Comparison of ENCODE assay signal across 29 cellular contexts in genomic region chr1:6688001-6688400, GRCh38. TPM values are rescaled to one million over a fixed set of nuclear protein-coding genes. Genes with fewer than 3 reads are reported as not detected.
A peak's percentile ranks its signal among the peaks of the same experiment; 100 is the strongest.
DNase-seq lines count a peak whose midpoint lies in the region; ATAC-seq, FAIRE-seq and TF ChIP-seq lines count a peak whose summit lies in the region.
"Had no signal": no experiment of that assay in that cellular context is flagged by ENCODE, and none has a peak within 500 bp of the region (broad histone marks: within the 10 kb centered on the region; RNA-seq: fewer than 3 reads in every experiment).

No MANE protein-coding gene starts in this region.

- peak overlapping the region; percentile 65 for H2AK5ac ChIP-seq in mesenchymal stem cell (ENCODE audit: low read length, severe bottlenecking)

- H3K27ac ChIP-seq in endothelial cell of umbilical vein (ENCODE audit: insufficient read depth, low read depth, low read length): no peak overlapping the region
- H3K27ac ChIP-seq in mesenchymal stem cell (ENCODE audit: low read length, poor library complexity, severe bottlenecking): peak overlapping the region; percentile 16
- H3K27ac ChIP-seq: dorsolateral prefrontal cortex, neutrophil, sigmoid colon had no signal

- CTCF ChIA-PET in endothelial cell of umbilical vein (lab: Charles Lee): interaction anchor here (2.4 kb wide), 1 partner anchor 13 kb away, joined by 12 read pairs; the partner anchor contains the start of gene DNAJC11
- CTCF ChIA-PET in activated CD8-positive, alpha-beta T cell treated with anti-CD3 and anti-CD28 coated beads for 36 hours (lab: Charles Lee): interaction anchor here (1.5 kb wide), 1 partner anchor 13 kb away, joined by 3 read pairs; the partner anchor contains the start of gene DNAJC11

- H3K79me2 ChIP-seq in endothelial cell of umbilical vein (ENCODE audit: control insufficient read depth, insufficient read depth, low read length): peaks cover 36% of the 10 kb centered on the region

- no peak for TF ChIP-seq POLR2A in endothelial cell of umbilical vein (IDR thresholded peaks at IDR 0.05; ENCODE audit: low read depth, low read length)

- H3K9me3 ChIP-seq in endothelial cell of umbilical vein (replicated peaks; ENCODE audit: control insufficient read depth, insufficient read depth, low read length): no peaks in the 10 kb centered on the region
- no peaks in the 10 kb centered on the region for H3K9me3 ChIP-seq in mesenchymal stem cell (ENCODE audit: control insufficient read depth, low read length)
- H3K9me3 ChIP-seq: heart right ventricle, neutrophil, sigmoid colon had no signal

- H3K27me3 Mint-ChIP-seq in activated T-helper 17 cell treated with anti-CD3 and anti-CD28 coated beads, Interleukin-2, amount 50 U/mL, for 72 hours: no peaks in the 10 kb centered on the region
- H3K27me3 Mint-ChIP-seq in activated CD8-positive, alpha-beta T cell treated with anti-CD3 and anti-CD28 coated beads for 36 hours: no peaks in the 10 kb centered on the region
- H3K27me3 Mint-ChIP-seq: activated CD8-positive, alpha-beta memory T cell treated with anti-CD3 and anti-CD28 coated beads, Interleukin-2, amount 10 ng/mL, durations not matched to agents 7 days and 5 days; CD4-positive, alpha-beta memory T cell; central memory CD8-positive, alpha-beta T cell; IgD-negative memory B cell had no signal

- no peak for FAIRE-seq in endothelial cell of umbilical vein (lab: Jason Lieb, UNC)
- FAIRE-seq: urothelium cell line had no signal

- no peak overlapping the region for H3K4ac ChIP-seq in mesenchymal stem cell (ENCODE audit: low read depth in 1 of 2, low read length in 2 of 2)

- no peak overlapping the region for H2BK12ac ChIP-seq in mesenchymal stem cell (ENCODE audit: low read length in 2 of 2)

- ATAC-seq in activated T-helper 17 cell treated with anti-CD3 and anti-CD28 coated beads, Interleukin-2, amount 50 U/mL, for 72 hours (replicated peaks): no peak
- no peak for ATAC-seq in activated CD8-positive, alpha-beta T cell treated with anti-CD3 and anti-CD28 coated beads for 36 hours
- ATAC-seq: activated CD8-positive, alpha-beta memory T cell treated with anti-CD3 and anti-CD28 coated beads, Interleukin-2, amount 10 ng/mL, durations not matched to agents 7 days and 5 days; activated T-cell treated with anti-CD3 and anti-CD28 coated beads, Interleukin-2, amount 50 U/mL, for 72 hours; heart right ventricle; Panc1 had no signal

- no peaks in the 10 kb centered on the region for H3K27me3 ChIP-seq in endothelial cell of umbilical vein (ENCODE audit: control insufficient read depth in 2 of 2, insufficient read depth in 2 of 2, low read length in 2 of 2)
- no peaks in the 10 kb centered on the region for H3K27me3 ChIP-seq in mesenchymal stem cell (ENCODE audit: control insufficient read depth in 1 of 2, insufficient read depth in 1 of 2, low read length in 2 of 2)
- H3K27me3 ChIP-seq: dorsolateral prefrontal cortex, heart right ventricle, neutrophil, sigmoid colon had no signal

- no peak overlapping the region for H2AFZ ChIP-seq in endothelial cell of umbilical vein (ENCODE audit: low read depth, low read length)
- H2AFZ ChIP-seq in mesenchymal stem cell (ENCODE audit: low read depth, low read length): no peak overlapping the region

- no peaks in the 10 kb centered on the region for H3K9me3 Mint-ChIP-seq in activated T-helper 17 cell treated with anti-CD3 and anti-CD28 coated beads, Interleukin-2, amount 50 U/mL, for 72 hours
- H3K9me3 Mint-ChIP-seq in activated CD8-positive, alpha-beta T cell treated with anti-CD3 and anti-CD28 coated beads for 36 hours: no peaks in the 10 kb centered on the region
- H3K9me3 Mint-ChIP-seq: activated T-cell treated with anti-CD3 and anti-CD28 coated beads, Interleukin-2, amount 50 U/mL, for 72 hours; central memory CD8-positive, alpha-beta T cell; IgD-negative memory B cell had no signal

- peaks cover 26% of the 10 kb centered on the region for H3K79me1 ChIP-seq in mesenchymal stem cell (replicated peaks; ENCODE audit: low read length, poor library complexity, severe bottlenecking)

- H3K4me2 ChIP-seq in endothelial cell of umbilical vein (ENCODE audit: insufficient read depth, low read length) (no peak overlapping the region), mesenchymal stem cell (ENCODE audit: low read length, poor library complexity, severe bottlenecking) (no peak overlapping the region)

- H4K20me1 ChIP-seq in endothelial cell of umbilical vein (replicated peaks; ENCODE audit: control insufficient read depth, extremely low read depth, insufficient read depth, low read length): peaks cover 2% of the 10 kb centered on the region

- peaks cover 11% of the 10 kb centered on the region for H3K4me1 ChIP-seq in endothelial cell of umbilical vein (ENCODE audit: control insufficient read depth, extremely low read depth, insufficient read depth, low read length)
- peaks cover 19% of the 10 kb centered on the region for H3K4me1 ChIP-seq in mesenchymal stem cell (ENCODE audit: control insufficient read depth, insufficient read depth, low read depth, low read length)

- H4K8ac ChIP-seq in mesenchymal stem cell (ENCODE audit: low read length): no peak overlapping the region

- no peak overlapping the region for H3K4me3 Mint-ChIP-seq in activated T-helper 17 cell treated with anti-CD3 and anti-CD28 coated beads, Interleukin-2, amount 50 U/mL, for 72 hours
- no peak overlapping the region for H3K4me3 Mint-ChIP-seq in activated CD8-positive, alpha-beta T cell treated with anti-CD3 and anti-CD28 coated beads for 36 hours
- H3K4me3 Mint-ChIP-seq: activated CD8-positive, alpha-beta memory T cell treated with anti-CD3 and anti-CD28 coated beads, Interleukin-2, amount 10 ng/mL, durations not matched to agents 7 days and 5 days; activated T-cell treated with anti-CD3 and anti-CD28 coated beads, Interleukin-2, amount 50 U/mL, for 72 hours; CD4-positive, alpha-beta memory T cell; central memory CD8-positive, alpha-beta T cell had no signal

- 100% methylated on average over 1 of the region's 1 CpG for WGBS in mesenchymal stem cell

- no peak overlapping the region for H3K14ac ChIP-seq in mesenchymal stem cell (ENCODE audit: low read length in 2 of 2)

- POLR2A ChIA-PET in endothelial cell of umbilical vein (lab: Charles Lee): no interaction called here
- POLR2A ChIA-PET in activated CD8-positive, alpha-beta T cell treated with anti-CD3 and anti-CD28 coated beads for 36 hours (lab: Charles Lee): no interaction called here

- no peaks in the 10 kb centered on the region for H3K9me1 ChIP-seq in endothelial cell of umbilical vein (replicated peaks; ENCODE audit: control insufficient read depth, extremely low read depth, insufficient read depth, low read length)

- BruUV-seq in endothelial cell of umbilical vein (replicated peaks; lab: Mats Ljungman, UMichigan): no TSS peak

- H3K4me1 Mint-ChIP-seq in activated T-helper 17 cell treated with anti-CD3 and anti-CD28 coated beads, Interleukin-2, amount 50 U/mL, for 72 hours: peaks cover 31% of the 10 kb centered on the region
- H3K4me1 Mint-ChIP-seq in activated CD8-positive, alpha-beta T cell treated with anti-CD3 and anti-CD28 coated beads for 36 hours (ENCODE audit: low read depth): peaks cover 20% of the 10 kb centered on the region

- dilution Hi-C loops in endothelial cell of umbilical vein (cut with MboI; ENCODE audit: extremely low pct_ligation_motif_present, low sequenced_read_pairs): no loop called here

- H3K23ac ChIP-seq in mesenchymal stem cell (ENCODE audit: low read length in 2 of 2): no peak overlapping the region

- H3K36me3 Mint-ChIP-seq in activated T-helper 17 cell treated with anti-CD3 and anti-CD28 coated beads, Interleukin-2, amount 50 U/mL, for 72 hours (ENCODE audit: low read depth): peaks cover 19% of the 10 kb centered on the region
- H3K36me3 Mint-ChIP-seq in activated CD8-positive, alpha-beta T cell treated with anti-CD3 and anti-CD28 coated beads for 36 hours (ENCODE audit: low read depth): peaks cover 6% of the 10 kb centered on the region
- H3K36me3 Mint-ChIP-seq: activated CD8-positive, alpha-beta memory T cell treated with anti-CD3 and anti-CD28 coated beads, Interleukin-2, amount 10 ng/mL, durations not matched to agents 7 days and 5 days had no signal

- no peak overlapping the region for H2BK120ac ChIP-seq in mesenchymal stem cell (ENCODE audit: low read depth, low read length)

- peak overlapping the region; percentile 60 for H3K27ac Mint-ChIP-seq in activated T-helper 17 cell treated with anti-CD3 and anti-CD28 coated beads, Interleukin-2, amount 50 U/mL, for 72 hours
- H3K27ac Mint-ChIP-seq in activated CD8-positive, alpha-beta T cell treated with anti-CD3 and anti-CD28 coated beads for 36 hours: no peak overlapping the region
- H3K27ac Mint-ChIP-seq: activated CD8-positive, alpha-beta memory T cell treated with anti-CD3 and anti-CD28 coated beads, Interleukin-2, amount 10 ng/mL, durations not matched to agents 7 days and 5 days; CD4-positive, alpha-beta memory T cell; IgD-negative memory B cell had no signal

- H2BK5ac ChIP-seq in mesenchymal stem cell (ENCODE audit: low read depth, low read length, poor library complexity, severe bottlenecking): no peak overlapping the region

- H3K36me3 ChIP-seq in endothelial cell of umbilical vein (ENCODE audit: control insufficient read depth in 2 of 2, extremely low read depth in 1 of 2, insufficient read depth in 2 of 2, low read length in 2 of 2): no peaks in the 10 kb centered on the region
- peaks cover 2 to 4% of the 10 kb centered on the region in 2 experiments for H3K36me3 ChIP-seq in mesenchymal stem cell (ENCODE audit: control insufficient read depth in 1 of 2, insufficient read depth in 2 of 2, low read depth in 1 of 2, low read length in 2 of 2)
- H3K36me3 ChIP-seq: neutrophil, sigmoid colon had no signal

- no peak for TF ChIP-seq CTCF in endothelial cell of umbilical vein (IDR thresholded peaks at IDR 0.05; ENCODE audit: extremely low read depth in 1 of 2, insufficient read depth in 1 of 2, low read depth in 1 of 2, low read length in 2 of 2)
- no peak for TF ChIP-seq CTCF in activated CD8-positive, alpha-beta T cell treated with anti-CD3 and anti-CD28 coated beads for 36 hours (IDR thresholded peaks at IDR 0.05)

- DNase-seq in ELR (ENCODE audit: low read depth) (peak; percentile 57), endothelial cell of umbilical vein (ENCODE audit: low read depth, low spot score) (peak; percentile 41), mesenchymal stem cell (no peak), NCI-H1048 (lab: John Stamatoyannopoulos, UW) (no peak), hypothalamus (lab: John Stamatoyannopoulos, UW) (no peak)
- no peak for DNase-seq in stimulated activated CD4-positive, alpha-beta T cell treated with anti-CD3 and anti-CD28 coated beads, Interleukin-4, amount 100 ng/mL, for 24 hours
- DNase-seq in activated CD8-positive, alpha-beta T cell treated with anti-CD3 and anti-CD28 coated beads for 36 hours: no peak
- DNase-seq: activated CD4-positive, alpha-beta T cell treated with anti-CD3 and anti-CD28 coated beads, Interleukin-2, amount 50 U/mL, for 1 hour; activated naive CD4-positive, alpha-beta T cell treated with Interleukin-2 at 50 U/mL for 16 hours; activated T-cell treated with anti-CD3 and anti-CD28 coated beads, Interleukin-2, amount 50 U/mL, for 72 hours; amniotic stem cell; CD4-positive, alpha-beta memory T cell; dorsolateral prefrontal cortex; heart right ventricle; left cardiac atrium; NCI-H1105; NCI-H2029; NCI-H524 treated with DMSO at 0.1 percent for 48 hours; SHP77 treated with DMSO at 0.1 percent for 48 hours; sigmoid colon; stimulated activated naive CD4-positive, alpha-beta T cell; T1000 had no signal

- intact Hi-C loops in endothelial cell of umbilical vein (cut with micrococcal nuclease): no loop called here
- intact Hi-C loops in activated CD8-positive, alpha-beta T cell treated with anti-CD3 and anti-CD28 coated beads for 36 hours (cut with micrococcal nuclease): no loop called here

- H2BK15ac ChIP-seq in mesenchymal stem cell (ENCODE audit: low read depth, poor library complexity, severe bottlenecking): no peak overlapping the region

- H3K4me3 ChIP-seq in endothelial cell of umbilical vein (replicated peaks in 1 of 3; ENCODE audit: insufficient read depth in 1 of 3, low read depth in 1 of 3, low read length in 3 of 3) (no peak overlapping the region), mesenchymal stem cell (ENCODE audit: insufficient read depth in 1 of 2, low read depth in 1 of 2, low read length in 2 of 2) (no peak overlapping the region)
- H3K4me3 ChIP-seq: dorsolateral prefrontal cortex, heart right ventricle, sigmoid colon had no signal

- H3K9ac ChIP-seq in endothelial cell of umbilical vein (replicated peaks; ENCODE audit: extremely low read depth, insufficient read depth, low read length): no peak overlapping the region
- H3K9ac ChIP-seq in mesenchymal stem cell (ENCODE audit: low read length): peak overlapping the region; percentile 21

- no peak overlapping the region for H3K18ac ChIP-seq in mesenchymal stem cell (ENCODE audit: low read depth in 1 of 2, low read length in 2 of 2)

- no peak overlapping the region for H4K91ac ChIP-seq in mesenchymal stem cell (ENCODE audit: low read length)

RNA-seq across cellular contexts. Expression of gene DNAJC11, which starts 13.6 kb away (rescaled TPM):
- total RNA-seq in activated T-helper 17 cell treated with anti-CD3 and anti-CD28 coated beads, Interleukin-2, amount 50 U/mL, for 72 hours: 10 to 100 TPM; 30.6 to 70.5 TPM
- total RNA-seq in endothelial cell of umbilical vein: 64.3 and 65.9 TPM in 2 replicates
- polyA plus RNA-seq in endothelial cell of umbilical vein: 30.2 and 31.1 TPM in 2 replicates
- 31.7 and 33.3 TPM in 2 replicates for polyA plus RNA-seq in endothelial cell of umbilical vein (2011; cell fraction: cytosol; rRNA removed)
- polyA plus RNA-seq in endothelial cell of umbilical vein (2011; cell fraction: nucleus; rRNA removed): 67.7 and 81.8 TPM in 2 replicates
- 46.9 and 61.4 TPM in 2 replicates for polyA plus RNA-seq in endothelial cell of umbilical vein (2012)
- polyA minus RNA-seq in endothelial cell of umbilical vein: 32.2 and 33.1 TPM in 2 replicates
- polyA minus RNA-seq in endothelial cell of umbilical vein (2011; cell fraction: cytosol; rRNA and poly(A)+ RNA removed): 27.4 TPM
- 24.2 and 33.2 TPM in 2 replicates for polyA minus RNA-seq in endothelial cell of umbilical vein (2011; cell fraction: nucleus; rRNA and poly(A)+ RNA removed)
- polyA plus RNA-seq in mesenchymal stem cell (2013, experiment 1 of 2): 39.1 TPM
- polyA plus RNA-seq in mesenchymal stem cell (2013, experiment 2 of 2): 38.6 TPM
- total RNA-seq in activated CD8-positive, alpha-beta T cell treated with anti-CD3 and anti-CD28 coated beads for 36 hours: 10 to 100 TPM; 52.8 to 53.3 TPM

Comparison
In these comparisons a context has a peak if more than half of its experiments do, and no peak if none do; other contexts are left out.
1. DNase-seq: peak in ELR (single experiment) and endothelial cell of umbilical vein (single experiment); none in mesenchymal stem cell (single experiment), NCI-H1048 (single experiment), stimulated activated CD4-positive, alpha-beta T cell treated with anti-CD3 and anti-CD28 coated beads, Interleukin-4, amount 100 ng/mL, for 24 hours (single experiment), activated CD8-positive, alpha-beta T cell treated with anti-CD3 and anti-CD28 coated beads for 36 hours (single experiment) and hypothalamus (0 of 51).